In the genomic region with DNA sequence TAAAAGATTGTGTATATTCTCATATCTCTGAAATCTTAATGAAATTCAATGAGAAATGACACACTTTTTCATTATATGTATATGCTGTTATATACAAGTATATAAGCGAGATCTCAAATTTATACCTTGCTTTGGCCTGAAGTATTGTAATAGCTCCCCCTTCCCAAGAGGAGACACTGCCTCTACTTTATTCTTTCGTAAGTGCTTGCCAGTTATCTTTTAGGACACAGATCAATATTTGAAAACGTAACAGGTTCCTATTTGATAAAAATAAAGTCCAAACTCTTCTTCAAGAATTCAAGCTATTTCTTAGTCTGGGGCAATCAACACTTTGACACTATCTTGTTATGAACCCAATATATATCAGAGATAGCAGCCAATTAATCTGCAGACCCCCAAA, we compare ENCODE assay signal across 17 cellular contexts. TPM values are rescaled to one million over a fixed set of nuclear protein-coding genes. Genes with fewer than 3 reads are reported as not detected.
DNase-seq lines count a peak whose midpoint lies in the region; ATAC-seq and TF ChIP-seq lines count a peak whose summit lies in the region.
"Had no signal": no experiment of that assay in that cellular context is flagged by ENCODE, and none has a peak within 500 bp of the region (broad histone marks: within the 10 kb centered on the region; RNA-seq: fewer than 3 reads in every experiment).

No MANE protein-coding gene starts in this region.

- H3K27ac Mint-ChIP-seq in natural killer cell, result peak overlapping the region; percentile 67 to 80
- no peak overlapping the region for H3K27ac Mint-ChIP-seq in natural killer cell treated with Interleukin-12 subunit alpha and Interleukin-12 subunit beta and Interleukin-15 and Interleukin-18, amount 100 ng/mL, for 72 hours

- H3F3A ChIP-seq in SK-N-SH (replicated peaks; ENCODE audit: insufficient read depth), result peaks cover 13% of the 10 kb centered on the region

- TF ChIP-seq RAD21 in liver (IDR thresholded peaks at IDR 0.05), result no peak
- no peak for TF ChIP-seq RAD21 in SK-N-SH (IDR thresholded peaks at IDR 0.05; ENCODE audit: low read length)

- H3K27ac ChIP-seq in VCaP (peak overlapping the region; percentile 74), liver (ENCODE audit: low read depth in 1 of 2, low read length in 2 of 2) (no peak overlapping the region), sigmoid colon (peak overlapping the region in 1 of 4 donors; percentile 9), SK-N-SH (ENCODE audit: low read depth in 2 of 2, low read length in 1 of 2) (no peak overlapping the region)
- H3K27ac ChIP-seq: 22Rv1, Peyer's patch had no signal

- H3K27me3 Mint-ChIP-seq in natural killer cell (ENCODE audit: low read depth in 2 of 2), result no peaks in the 10 kb centered on the region
- no peaks in the 10 kb centered on the region for H3K27me3 Mint-ChIP-seq in natural killer cell treated with Interleukin-12 subunit alpha and Interleukin-12 subunit beta and Interleukin-15 and Interleukin-18, amount 100 ng/mL, for 72 hours

- H3K9me3 ChIP-seq in liver (ENCODE audit: control insufficient read depth in 4 of 4, low read length in 3 of 4), result no peaks in the 10 kb centered on the region
- no peaks in the 10 kb centered on the region for H3K9me3 ChIP-seq in sigmoid colon
- no peaks in the 10 kb centered on the region for H3K9me3 ChIP-seq in SK-N-SH
- H3K9me3 ChIP-seq: Peyer's patch had no signal

- H3K9me2 ChIP-seq in SK-N-SH, result no peaks in the 10 kb centered on the region

- TF ChIP-seq EP300 in sigmoid colon (IDR thresholded peaks at IDR 0.05), result no peak
- TF ChIP-seq EP300 in SK-N-SH (IDR thresholded peaks at IDR 0.05; ENCODE audit: borderline replicate concordance in 1 of 2, low read depth in 1 of 2, low read length in 1 of 2), result no peak

- 44% methylated on average over 3 of the region's 3 CpGs for WGBS in liver
- 92 to 93% methylated on average over 3 of the region's 3 CpGs for WGBS in sigmoid colon, 2 donors
- over 99% methylated on average over 3 of the region's 3 CpGs for WGBS in SK-N-SH (ENCODE audit: low lambda C conversion rate)

- intact Hi-C loops in natural killer cell (cut with micrococcal nuclease) (no loop called here), sigmoid colon (cut with DNase I) (no loop called here)

- H3K27me3 ChIP-seq in liver (ENCODE audit: control insufficient read depth in 4 of 4, insufficient read depth in 4 of 4, low read length in 3 of 4) (no peaks in the 10 kb centered on the region), sigmoid colon (no peaks in the 10 kb centered on the region), SK-N-SH (ENCODE audit: insufficient read depth) (no peaks in the 10 kb centered on the region)
- H3K27me3 ChIP-seq: Peyer's patch had no signal

- DNase-seq in natural killer cell, result no peak
- DNase-seq in natural killer cell treated with Interleukin-12 subunit alpha and Interleukin-12 subunit beta and Interleukin-15 and Interleukin-18, amount 100 ng/mL, for 72 hours (ENCODE audit: low spot score), result no peak
- no peak for DNase-seq in sigmoid colon
- no peak for DNase-seq in cerebellar cortex (ENCODE audit: low spot score)
- no peak for DNase-seq in SK-N-SH
- DNase-seq: C1 segment of cervical spinal cord; CD8-positive, alpha-beta T cell; KG1; NCI-H1105 treated with DMSO at 0.1 percent for 48 hours; NCI-H2029 treated with DMSO at 0.1 percent for 48 hours; NCI-H524 treated with DMSO at 0.1 percent for 48 hours; NCI-H82; Peyer's patch had no signal

- no peak overlapping the region for H3K9ac ChIP-seq in liver (ENCODE audit: low read depth in 1 of 2, low read length in 2 of 2)
- H3K9ac ChIP-seq in SK-N-SH, result no peak overlapping the region

- no peak overlapping the region for H3K4me3 ChIP-seq in liver (ENCODE audit: low read depth in 1 of 3, low read length in 3 of 3)
- H3K4me3 ChIP-seq in sigmoid colon, result no peak overlapping the region
- H3K4me3 ChIP-seq in SK-N-SH (ENCODE audit: low read depth in 2 of 2, low read length in 1 of 2), result no peak overlapping the region
- H3K4me3 ChIP-seq: Peyer's patch had no signal

- H3K9me3 Mint-ChIP-seq in natural killer cell, result no peaks in the 10 kb centered on the region
- H3K9me3 Mint-ChIP-seq in natural killer cell treated with Interleukin-12 subunit alpha and Interleukin-12 subunit beta and Interleukin-15 and Interleukin-18, amount 100 ng/mL, for 72 hours, result no peaks in the 10 kb centered on the region
- H3K9me3 Mint-ChIP-seq: CD8-positive, alpha-beta T cell had no signal

- H3K79me2 ChIP-seq in SK-N-SH (ENCODE audit: insufficient read depth), result peaks cover 99% of the 10 kb centered on the region

- H3K4me1 ChIP-seq in liver (ENCODE audit: control insufficient read depth in 4 of 4, insufficient read depth in 4 of 4, low read length in 3 of 4), result peaks cover 14 to 78% (median 49%) of the 10 kb centered on the region in 4 donors
- H3K4me1 ChIP-seq in sigmoid colon, result peaks cover 0 to 89% (median 65%) of the 10 kb centered on the region in 4 donors
- peaks cover 4 to 33% of the 10 kb centered on the region in 2 experiments; a peak in 2 of 4 replicates for H3K4me1 ChIP-seq in SK-N-SH (ENCODE audit: control insufficient read depth in 1 of 2, insufficient read depth in 2 of 2, low read depth in 1 of 2, low read length in 1 of 2)

- H2AFZ ChIP-seq in SK-N-SH (ENCODE audit: low read depth), result no peak overlapping the region

- no peak for TF ChIP-seq CTCF in natural killer cell (IDR thresholded peaks at IDR 0.05)
- TF ChIP-seq CTCF in VCaP (conservative IDR thresholded peaks at IDR 0.05), result no peak
- TF ChIP-seq CTCF in liver (IDR thresholded peaks at IDR 0.05; ENCODE audit: low read depth, low read length, missing input control), result no peak
- no peak for TF ChIP-seq CTCF in sigmoid colon (IDR thresholded peaks at IDR 0.05)
- no peak for TF ChIP-seq CTCF in SK-N-SH (IDR thresholded peaks at IDR 0.05)

- peaks cover 59% of the 10 kb centered on the region in 2 donors for H3K4me1 Mint-ChIP-seq in natural killer cell
- peaks cover 44 to 47% of the 10 kb centered on the region in 2 donors for H3K4me1 Mint-ChIP-seq in natural killer cell treated with Interleukin-12 subunit alpha and Interleukin-12 subunit beta and Interleukin-15 and Interleukin-18, amount 100 ng/mL, for 72 hours (ENCODE audit: low read depth in 2 of 2)

- H4K20me1 ChIP-seq in SK-N-SH (ENCODE audit: insufficient read depth), result peaks cover 91% of the 10 kb centered on the region

- H3K4me3 Mint-ChIP-seq in natural killer cell, result peak overlapping the region; percentile 52
- no peak overlapping the region for H3K4me3 Mint-ChIP-seq in natural killer cell treated with Interleukin-12 subunit alpha and Interleukin-12 subunit beta and Interleukin-15 and Interleukin-18, amount 100 ng/mL, for 72 hours

- POLR2A ChIA-PET in SK-N-SH (lab: Yijun Ruan, JAX), result no interaction called here

- ATAC-seq in natural killer cell, result no peak
- ATAC-seq in natural killer cell treated with Interleukin-12 subunit alpha and Interleukin-12 subunit beta and Interleukin-15 and Interleukin-18, amount 100 ng/mL, for 72 hours, result no peak
- no peak for ATAC-seq in HG03139 (IDR thresholded peaks at IDR 0.05; ENCODE audit: unreplicated experiment)
- ATAC-seq: CD8-positive, alpha-beta T cell had no signal

- no peaks in the 10 kb centered on the region for H3K36me3 ChIP-seq in liver (ENCODE audit: control insufficient read depth in 4 of 4, insufficient read depth in 3 of 4, low read depth in 1 of 4, low read length in 3 of 4)
- H3K36me3 ChIP-seq in sigmoid colon, result no peaks in the 10 kb centered on the region
- H3K36me3 ChIP-seq in SK-N-SH (replicated peaks in 1 of 2; ENCODE audit: control insufficient read depth in 1 of 2, insufficient read depth in 2 of 2, low read length in 1 of 2), result no peaks in the 10 kb centered on the region
- H3K36me3 ChIP-seq: Peyer's patch had no signal

- no peak overlapping the region for H3K4me2 ChIP-seq in SK-N-SH

- H3K36me3 Mint-ChIP-seq in natural killer cell, result no peaks in the 10 kb centered on the region
- no peaks in the 10 kb centered on the region for H3K36me3 Mint-ChIP-seq in natural killer cell treated with Interleukin-12 subunit alpha and Interleukin-12 subunit beta and Interleukin-15 and Interleukin-18, amount 100 ng/mL, for 72 hours

- CTCF ChIA-PET in SK-N-SH (lab: Yijun Ruan, JAX), result interaction anchor here (0.9 to 1.9 kb wide), 8 partner anchors 16 to 143 kb away, joined by 3 to 7 read pairs (median 3); no protein-coding TSS in a partner anchor

- TF ChIP-seq POLR2A in sigmoid colon (IDR thresholded peaks at IDR 0.05), result no peak

TF ChIP-seq in SK-N-SH, 30 proteins besides CTCF, POLR2A, EP300 and RAD21:
- TF ChIP-seq RCOR1 (IDR thresholded peaks at IDR 0.05; ENCODE audit: low read length) (no peak), YY1 (IDR thresholded peaks at IDR 0.05; ENCODE audit: low read depth) (no peak), GATA2 (CRISPR knock-in tag; IDR thresholded peaks at IDR 0.05) (no peak), FOXJ3 (CRISPR knock-in tag; IDR thresholded peaks at IDR 0.05) (no peak), MAX (IDR thresholded peaks at IDR 0.05; ENCODE audit: low read depth) (no peak), GABPA (IDR thresholded peaks at IDR 0.05; ENCODE audit: low read depth) (no peak), USF1 (IDR thresholded peaks at IDR 0.05; ENCODE audit: borderline replicate concordance, low read depth) (no peak)

RNA-seq across cellular contexts. Expression of gene WASL, which starts 24.9 kb away (rescaled TPM):
- total RNA-seq in natural killer cell, result 10 to 100 TPM in 2 of 3 donors, 1 to 10 TPM in 1; 9.6 to 12.1 (median 10.6) TPM
- 10 to 100 TPM in 1 of 2 donors, 1 to 10 TPM in 1; 6.3 to 10.6 TPM for total RNA-seq in natural killer cell treated with Interleukin-12 subunit alpha and Interleukin-12 subunit beta and Interleukin-15 and Interleukin-18, amount 100 ng/mL, for 72 hours
- 10 to 100 TPM; 18.2 to 20.7 TPM for total RNA-seq in liver
- 10 to 100 TPM; 12.9 to 18.1 TPM for polyA plus RNA-seq in liver
- total RNA-seq in sigmoid colon, result 10 to 100 TPM; 32.4 to 45.3 (median 39.0) TPM
- 10 to 100 TPM; 33.0 to 80.5 (median 71.5) TPM for polyA plus RNA-seq in sigmoid colon
- polyA plus RNA-seq in SK-N-SH (2012; rRNA removed), result 8.5 and 9.9 TPM in 2 replicates
- 19.1 and 21.4 TPM in 2 replicates for polyA plus RNA-seq in SK-N-SH (2012; cell fraction: cytosol; rRNA removed)
- polyA plus RNA-seq in SK-N-SH (2012; cell fraction: nucleus; rRNA removed), result 5.9 and 10.8 TPM in 2 replicates

Comparison
In these comparisons a context has a peak if more than half of its experiments do, and no peak if none do; other contexts are left out.
1. H3K27ac Mint-ChIP-seq: peak in natural killer cell (2 of 2); none in natural killer cell treated with Interleukin-12 subunit alpha and Interleukin-12 subunit beta and Interleukin-15 and Interleukin-18, amount 100 ng/mL, for 72 hours (0 of 2).